Comparison of ENCODE assay signal across 8 cellular contexts in genomic region chr7:131329176-131329570, GRCh38. TPM values are rescaled to one million over a fixed set of nuclear protein-coding genes. Genes with fewer than 3 reads are reported as not detected.
DNase-seq lines count a peak whose midpoint lies in the region; TF ChIP-seq lines count a peak whose summit lies in the region.

No MANE protein-coding gene starts in this region.

- no peak overlapping the region for H3K14ac ChIP-seq in neuronal stem cell (ENCODE audit: low read length)

- H2BK5ac ChIP-seq in neuronal stem cell (ENCODE audit: low read length): no peak overlapping the region

- H3K4me3 ChIP-seq in GM12865 (ENCODE audit: low read depth, low read length) (peak overlapping the region; percentile 89), SK-N-MC (peak overlapping the region; percentile 98), foreskin fibroblast (ENCODE audit: low read depth in 1 of 2, low read length in 2 of 2) (peak overlapping the region; percentile 79 to 92), skeletal muscle cell (ENCODE audit: low read depth, low read length) (peak overlapping the region; percentile 93), neuronal stem cell (ENCODE audit: low read length in 2 of 2) (peak overlapping the region in 1 of 2 donors; percentile 93)

- H2BK12ac ChIP-seq in neuronal stem cell (ENCODE audit: low read length): no peak overlapping the region

- no peak overlapping the region for H4K91ac ChIP-seq in neuronal stem cell (ENCODE audit: low read depth, low read length, poor library complexity)

- H3K9ac ChIP-seq in SK-N-MC (ENCODE audit: insufficient read length): peak overlapping the region; percentile 99
- no peak overlapping the region for H3K9ac ChIP-seq in neuronal stem cell (ENCODE audit: low read depth, low read length, poor library complexity)

- H3K9me3 ChIP-seq in SK-N-MC (ENCODE audit: low read depth, low read length): no peaks in the 10 kb centered on the region; the same call in 1 of the 2 replicates
- H3K9me3 ChIP-seq in neuronal stem cell (replicated peaks in 1 of 2; ENCODE audit: control insufficient read depth in 2 of 2, insufficient read depth in 1 of 2, low read depth in 1 of 2, low read length in 2 of 2): peaks cover 2 to 11% of the 10 kb centered on the region in 2 donors

- no peak overlapping the region for H2BK15ac ChIP-seq in neuronal stem cell (ENCODE audit: low read length)

- H3K4me1 ChIP-seq in neuronal stem cell (ENCODE audit: control insufficient read depth in 2 of 2, insufficient read depth in 1 of 2, low read depth in 1 of 2, low read length in 2 of 2): peaks cover 3 to 9% of the 10 kb centered on the region in 2 donors

- H2BK120ac ChIP-seq in neuronal stem cell (ENCODE audit: low read depth, low read length): no peak overlapping the region

- H4K8ac ChIP-seq in neuronal stem cell (ENCODE audit: low read depth, low read length): no peak overlapping the region

- TF ChIP-seq CTCF in GM12865 (IDR thresholded peaks at IDR 0.05; ENCODE audit: insufficient read depth, low read depth, low read length, missing control alignments) (no peak), foreskin fibroblast (IDR thresholded peaks at IDR 0.05; ENCODE audit: low read depth, low read length) (no peak)

- H3K36me3 ChIP-seq in SK-N-MC (ENCODE audit: insufficient read depth, low read length) (peaks cover 38% of the 10 kb centered on the region), neuronal stem cell (replicated peaks in 1 of 2; ENCODE audit: control insufficient read depth in 2 of 2, insufficient read depth in 2 of 2, low read length in 2 of 2) (peaks cover 0 to 14% of the 10 kb centered on the region in 2 donors)

- H3K23ac ChIP-seq in neuronal stem cell (ENCODE audit: low read depth, low read length, poor library complexity): no peak overlapping the region

- H3K27me3 ChIP-seq in neuronal stem cell (ENCODE audit: control insufficient read depth in 3 of 3, insufficient read depth in 3 of 3, low read depth in 1 of 3, low read length in 3 of 3): no peaks in the 10 kb centered on the region

- H3K79me1 ChIP-seq in neuronal stem cell (ENCODE audit: low read depth, low read length): peaks cover 4% of the 10 kb centered on the region

- no peak overlapping the region for H3K4me2 ChIP-seq in neuronal stem cell (ENCODE audit: insufficient read depth, low read length, poor library complexity, severe bottlenecking)

- no peak overlapping the region for H2AK5ac ChIP-seq in neuronal stem cell (ENCODE audit: low read depth, low read length)

- H3K4ac ChIP-seq in neuronal stem cell (ENCODE audit: low read length): no peak overlapping the region

- no peak overlapping the region for H3K18ac ChIP-seq in neuronal stem cell (ENCODE audit: low read length)

- H3K27ac ChIP-seq in SK-N-MC (peak overlapping the region; percentile 97), neuronal stem cell (replicated peaks; ENCODE audit: low read length) (no peak overlapping the region)

- no peak overlapping the region for H2AFZ ChIP-seq in neuronal stem cell (ENCODE audit: low read length)

- no peak for DNase-seq in GM12865 (ENCODE audit: low read depth)
- DNase-seq in SK-N-MC (ENCODE audit: low read depth, low spot score): no peak
- DNase-seq in foreskin fibroblast: peak; percentile 4 to 28
- no peak for DNase-seq in skeletal muscle cell (ENCODE audit: low read depth)
- DNase-seq in SK-N-DZ (ENCODE audit: low spot score): no peak
- DNase-seq in NCI-H1048 (lab: John Stamatoyannopoulos, UW): no peak
- DNase-seq in neuronal stem cell (ENCODE audit: low spot score): no peak
- DNase-seq in activated gamma-delta T cell treated with Interleukin-2 at 50 U/mL for 16 hours: no peak

- no CpG with 5 or more reads among the region's 1 CpG for WGBS in neuronal stem cell (ENCODE audit: extremely low coverage in 2 of 2, insufficient read length in 2 of 2, insufficient replicate concordance in 1 of 2), 2 donors

RNA-seq across cellular contexts. Expression of gene MKLN1, which starts 1.5 kb away (rescaled TPM):
- 9.9 and 11.2 TPM in 2 replicates for polyA plus RNA-seq in SK-N-DZ (2014; cell fraction: cytosol; rRNA removed)
- 14.5 and 21.7 TPM in 2 replicates for polyA plus RNA-seq in SK-N-DZ (2014; cell fraction: nucleus; rRNA removed)
- polyA plus RNA-seq in neuronal stem cell (2013, experiment 1 of 2): 14.0 TPM
- 14.8 TPM for polyA plus RNA-seq in neuronal stem cell (2013, experiment 2 of 2)

Comparison
In these comparisons a context has a peak if more than half of its experiments do, and no peak if none do; other contexts are left out.
1. DNase-seq: peak in foreskin fibroblast (2 of 2); none in GM12865 (single experiment), SK-N-MC (single experiment), skeletal muscle cell (single experiment), SK-N-DZ (single experiment), NCI-H1048 (single experiment), neuronal stem cell (single experiment) and activated gamma-delta T cell treated with Interleukin-2 at 50 U/mL for 16 hours (single experiment).